Comparison of ENCODE assay signal across 26 cellular contexts in genomic region chr10:86151613-86152012, GRCh38.
DNase-seq lines count a peak whose midpoint lies in the region; ATAC-seq and TF ChIP-seq lines count a peak whose summit lies in the region.
"Had no signal": no experiment of that assay in that cellular context is flagged by ENCODE, and none has a peak within 500 bp of the region (broad histone marks: within the 10 kb centered on the region; RNA-seq: fewer than 3 reads in every experiment).

No MANE protein-coding gene starts in this region.

- peaks cover 0 to 5% of the 10 kb centered on the region in 2 donors for H3K4me1 ChIP-seq in neuronal stem cell (ENCODE audit: control insufficient read depth in 2 of 2, insufficient read depth in 1 of 2, low read depth in 1 of 2, low read length in 2 of 2)
- H3K4me1 ChIP-seq in spleen = no peaks in the 10 kb centered on the region
- no peaks in the 10 kb centered on the region for H3K4me1 ChIP-seq in osteoblast (ENCODE audit: insufficient read depth, low read length)

- H3K27ac ChIP-seq in neuronal stem cell (replicated peaks; ENCODE audit: low read length) = no peak overlapping the region
- no peak overlapping the region for H3K27ac ChIP-seq in spleen
- H3K27ac ChIP-seq in osteoblast (ENCODE audit: low read depth, low read length) = no peak overlapping the region
- H3K27ac ChIP-seq: BLaER1 had no signal

- H3K79me1 ChIP-seq in neuronal stem cell (ENCODE audit: low read depth, low read length) = no peaks in the 10 kb centered on the region

- H3K4me3 ChIP-seq in neuronal stem cell (ENCODE audit: low read length in 2 of 2) (no peak overlapping the region), spleen (no peak overlapping the region), osteoblast (ENCODE audit: insufficient read depth, low read length) (no peak overlapping the region)
- H3K4me3 ChIP-seq: BLaER1, GM12878 had no signal

- H2AFZ ChIP-seq in neuronal stem cell (ENCODE audit: low read length) (no peak overlapping the region), osteoblast (ENCODE audit: low read length) (no peak overlapping the region)

- ATAC-seq in stimulated activated naive CD8-positive, alpha-beta T cell treated with anti-CD3 and anti-CD28 coated beads, Interleukin-15, amount 100 ng/mL, for 72 hours = peak; percentile 21
- no peak for ATAC-seq in stimulated activated naive CD8-positive, alpha-beta T cell treated with anti-CD3 and anti-CD28 coated beads, Interleukin-15, Interleukin-2, amounts not matched to agents 100 U/mL and 50 U/mL, for 24 hours
- ATAC-seq in esophagus mucosa (peak; percentile 13), HG03571 (IDR thresholded peaks at IDR 0.05; ENCODE audit: unreplicated experiment) (no peak)
- ATAC-seq: GM12878 had no signal

- H3K9me3 ChIP-seq in neuronal stem cell (replicated peaks in 1 of 2; ENCODE audit: control insufficient read depth in 2 of 2, insufficient read depth in 1 of 2, low read depth in 1 of 2, low read length in 2 of 2) (no peaks in the 10 kb centered on the region), spleen (no peaks in the 10 kb centered on the region), osteoblast (ENCODE audit: low read depth, low read length) (no peaks in the 10 kb centered on the region)
- H3K9me3 ChIP-seq: BE2C, BLaER1 had no signal

- no peaks in the 10 kb centered on the region for H3K79me2 ChIP-seq in osteoblast (ENCODE audit: insufficient read depth, low read length)

- no peak overlapping the region for H3K14ac ChIP-seq in neuronal stem cell (ENCODE audit: low read length)

- TF ChIP-seq POLR2A in spleen (IDR thresholded peaks at IDR 0.05) = no peak

- no peaks in the 10 kb centered on the region for H3K36me3 ChIP-seq in neuronal stem cell (replicated peaks in 1 of 2; ENCODE audit: control insufficient read depth in 2 of 2, insufficient read depth in 2 of 2, low read length in 2 of 2)
- H3K36me3 ChIP-seq in spleen = no peaks in the 10 kb centered on the region
- no peaks in the 10 kb centered on the region for H3K36me3 ChIP-seq in osteoblast (ENCODE audit: insufficient read depth, low read length)
- H3K36me3 ChIP-seq: BE2C, BLaER1 had no signal

- H3K4ac ChIP-seq in neuronal stem cell (ENCODE audit: low read length) = no peak overlapping the region

- H3K27me3 Mint-ChIP-seq in stimulated activated naive CD8-positive, alpha-beta T cell treated with anti-CD3 and anti-CD28 coated beads, Interleukin-15, amount 100 ng/mL, for 72 hours = peaks cover 13% of the 10 kb centered on the region
- H3K27me3 Mint-ChIP-seq: CD4-positive, CD25-positive, alpha-beta regulatory T cell had no signal

- H4K8ac ChIP-seq in neuronal stem cell (ENCODE audit: low read depth, low read length) = no peak overlapping the region

- H3K27me3 ChIP-seq in neuronal stem cell (ENCODE audit: control insufficient read depth in 3 of 3, insufficient read depth in 3 of 3, low read depth in 1 of 3, low read length in 3 of 3) = peaks cover 0 to 2% (median 0%) of the 10 kb centered on the region in 3 experiments
- peaks cover 0 to 14% (median 0%) of the 10 kb centered on the region in 7 donors for H3K27me3 ChIP-seq in spleen (replicated peaks in 1 of 7)
- no peaks in the 10 kb centered on the region for H3K27me3 ChIP-seq in osteoblast (ENCODE audit: insufficient read depth, low read length)
- H3K27me3 ChIP-seq: BE2C, BLaER1 had no signal

- H3K9ac ChIP-seq in neuronal stem cell (ENCODE audit: low read depth, low read length, poor library complexity) = no peak overlapping the region
- H3K9ac ChIP-seq: BLaER1 had no signal

- H2AK5ac ChIP-seq in neuronal stem cell (ENCODE audit: low read depth, low read length) = no peak overlapping the region

- intact Hi-C loops in spleen (cut with DNase I; ENCODE audit: low total_unique reads) = no loop called here

- no peak overlapping the region for H2BK12ac ChIP-seq in neuronal stem cell (ENCODE audit: low read length)

- H3K9me3 Mint-ChIP-seq in stimulated activated naive CD8-positive, alpha-beta T cell treated with anti-CD3 and anti-CD28 coated beads, Interleukin-15, amount 100 ng/mL, for 72 hours = no peaks in the 10 kb centered on the region
- H3K9me3 Mint-ChIP-seq: CD4-positive, CD25-positive, alpha-beta regulatory T cell; CD8-positive, alpha-beta memory T cell had no signal

- no peak for TF ChIP-seq CTCF in spleen (IDR thresholded peaks at IDR 0.05 in 8 of 11, conservative IDR thresholded peaks at IDR 0.05 in 3 of 11)
- TF ChIP-seq CTCF in osteoblast (IDR thresholded peaks at IDR 0.05; ENCODE audit: extremely low read depth, low read depth, low read length) = no peak

- no peaks in the 10 kb centered on the region for H4K20me1 ChIP-seq in osteoblast (ENCODE audit: insufficient read depth, low read length)
- H4K20me1 ChIP-seq: BLaER1 had no signal

- no peak overlapping the region for H3K23ac ChIP-seq in neuronal stem cell (ENCODE audit: low read depth, low read length, poor library complexity)

- no peak overlapping the region for H4K91ac ChIP-seq in neuronal stem cell (ENCODE audit: low read depth, low read length, poor library complexity)

- H2BK15ac ChIP-seq in neuronal stem cell (ENCODE audit: low read length) = no peak overlapping the region

- H2BK120ac ChIP-seq in neuronal stem cell (ENCODE audit: low read depth, low read length) = no peak overlapping the region

- peak overlapping the region; percentile 31 for H3K18ac ChIP-seq in neuronal stem cell (ENCODE audit: low read length)

- H2BK5ac ChIP-seq in neuronal stem cell (ENCODE audit: low read length) = no peak overlapping the region

- no peak overlapping the region for H3K27ac Mint-ChIP-seq in stimulated activated naive CD8-positive, alpha-beta T cell treated with anti-CD3 and anti-CD28 coated beads, Interleukin-15, amount 100 ng/mL, for 72 hours
- H3K27ac Mint-ChIP-seq: CD14-positive monocyte; CD4-positive, alpha-beta memory T cell; CD4-positive, CD25-positive, alpha-beta regulatory T cell; CD8-positive, alpha-beta memory T cell had no signal

- no peak overlapping the region for H3K4me3 Mint-ChIP-seq in stimulated activated naive CD8-positive, alpha-beta T cell treated with anti-CD3 and anti-CD28 coated beads, Interleukin-15, amount 100 ng/mL, for 72 hours
- H3K4me3 Mint-ChIP-seq: CD14-positive monocyte; CD4-positive, alpha-beta memory T cell; CD4-positive, CD25-positive, alpha-beta regulatory T cell; CD8-positive, alpha-beta memory T cell had no signal

- no CpG with 5 or more reads among the region's 5 CpGs for WGBS in neuronal stem cell (ENCODE audit: extremely low coverage in 2 of 2, insufficient read length in 2 of 2, insufficient replicate concordance in 1 of 2), 2 donors
- WGBS in spleen, 5 donors = 65 to 74% (median 73%) methylated on average over 4 to 5 of the region's 5 CpGs

- H3K4me2 ChIP-seq in neuronal stem cell (ENCODE audit: insufficient read depth, low read length, poor library complexity, severe bottlenecking) (no peak overlapping the region), osteoblast (ENCODE audit: insufficient read depth, low read length) (no peak overlapping the region)
- H3K4me2 ChIP-seq: BLaER1 had no signal

- DNase-seq in stimulated activated naive CD8-positive, alpha-beta T cell treated with anti-CD3 and anti-CD28 coated beads, Interleukin-15, amount 100 ng/mL, for 72 hours = no peak
- DNase-seq in stimulated activated naive CD8-positive, alpha-beta T cell treated with anti-CD3 and anti-CD28 coated beads, Interleukin-15, Interleukin-2, amounts not matched to agents 100 U/mL and 50 U/mL, for 24 hours = no peak
- DNase-seq in neuronal stem cell (ENCODE audit: low spot score) (no peak), spleen (peak; percentile 28), NCI-H1092 (lab: John Stamatoyannopoulos, UW) (no peak), osteoblast (ENCODE audit: insufficient read length, low spot score, missing footprints) (no peak)
- DNase-seq: 8988T; ACHN; BE2C; C1 segment of cervical spinal cord; CD4-positive, alpha-beta memory T cell; CD4-positive, CD25-positive, alpha-beta regulatory T cell; CD8-positive, alpha-beta memory T cell; COR-L47; DMS 273 treated with DMSO at 0.1 percent for 48 hours; DMS153; DMS53; DMS79; DND-41; EL; GDM1 had no signal

- H3K4me1 Mint-ChIP-seq in stimulated activated naive CD8-positive, alpha-beta T cell treated with anti-CD3 and anti-CD28 coated beads, Interleukin-15, amount 100 ng/mL, for 72 hours = no peaks in the 10 kb centered on the region
- H3K4me1 Mint-ChIP-seq: CD14-positive monocyte; CD4-positive, alpha-beta memory T cell; CD4-positive, CD25-positive, alpha-beta regulatory T cell; CD8-positive, alpha-beta memory T cell had no signal

Comparison
In these comparisons a context has a peak if more than half of its experiments do, and no peak if none do; other contexts are left out.
1. ATAC-seq: peak in stimulated activated naive CD8-positive, alpha-beta T cell treated with anti-CD3 and anti-CD28 coated beads, Interleukin-15, amount 100 ng/mL, for 72 hours (single experiment) and esophagus mucosa (single experiment); none in stimulated activated naive CD8-positive, alpha-beta T cell treated with anti-CD3 and anti-CD28 coated beads, Interleukin-15, Interleukin-2, amounts not matched to agents 100 U/mL and 50 U/mL, for 24 hours (single experiment) and HG03571 (single experiment).